In the genomic region with DNA sequence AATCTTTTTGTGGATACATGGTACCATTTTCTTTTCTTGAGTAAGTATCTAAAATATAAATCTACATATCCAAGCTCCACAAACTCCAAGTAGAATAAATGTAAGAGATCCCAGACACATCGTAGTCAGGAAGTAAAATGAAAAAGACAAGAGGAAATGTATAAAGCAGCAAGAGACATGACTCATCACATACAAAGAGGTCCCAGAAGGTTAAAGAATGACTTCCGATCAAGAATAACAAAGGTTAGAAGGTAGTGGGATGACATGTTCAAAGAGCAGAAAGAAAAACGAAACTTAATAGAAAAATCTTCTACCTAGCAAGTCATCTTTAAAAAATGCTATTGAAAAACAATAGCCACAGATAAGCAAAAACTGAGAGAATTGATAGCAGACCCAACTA, we compare ENCODE assay signal across 20 cellular contexts.
"Had no signal": no experiment of that assay in that cellular context is flagged by ENCODE, and none has a peak within 500 bp of the region (broad histone marks: within the 10 kb centered on the region; RNA-seq: fewer than 3 reads in every experiment).

No MANE protein-coding gene starts in this region.

- H3K27ac Mint-ChIP-seq: activated CD8-positive, alpha-beta T cell treated with anti-CD3 and anti-CD28 coated beads for 36 hours; activated naive CD8-positive, alpha-beta T cell treated with anti-CD3 and anti-CD28 coated beads for 36 hours; effector memory CD8-positive, alpha-beta T cell; naive thymus-derived CD4-positive, alpha-beta T cell; stimulated activated memory B cell treated with anti-CD40 and anti-IgM and Interleukin-4, amounts not matched to agents 10 μg/mL and 1 μg/mL and 100 μg/mL, for 72 hours; WTC11 had no signal

- ATAC-seq: activated CD8-positive, alpha-beta T cell treated with anti-CD3 and anti-CD28 coated beads for 36 hours; activated T-cell treated with anti-CD3 and anti-CD28 coated beads, Interleukin-2, amount 50 U/mL, for 4 hours; effector memory CD8-positive, alpha-beta T cell; left lobe of liver; naive thymus-derived CD4-positive, alpha-beta T cell; stimulated activated memory B cell treated with anti-CD40 and anti-IgM and Interleukin-4, amounts not matched to agents 10 μg/mL and 1 μg/mL and 100 μg/mL, for 72 hours; WTC11 had no signal

- H3K36me3 ChIP-seq: right atrium auricular region, thyroid gland, uterus had no signal

- H3K27me3 Mint-ChIP-seq: activated CD8-positive, alpha-beta T cell treated with anti-CD3 and anti-CD28 coated beads for 36 hours; activated naive CD8-positive, alpha-beta T cell treated with anti-CD3 and anti-CD28 coated beads for 36 hours; effector memory CD8-positive, alpha-beta T cell; stimulated activated memory B cell treated with anti-CD40 and anti-IgM and Interleukin-4, amounts not matched to agents 10 μg/mL and 1 μg/mL and 100 μg/mL, for 72 hours had no signal

- DNase-seq: activated CD4-positive, alpha-beta T cell treated with anti-CD3 and anti-CD28 coated beads for 4 hours; activated CD8-positive, alpha-beta T cell treated with anti-CD3 and anti-CD28 coated beads for 36 hours; activated effector memory CD4-positive, alpha-beta T cell treated with anti-CD3 and anti-CD28 coated beads, Interleukin-2, amount 50 U/mL, for 16 hours; activated naive CD8-positive, alpha-beta T cell treated with anti-CD3 and anti-CD28 coated beads for 36 hours; activated T-cell treated with anti-CD3 and anti-CD28 coated beads, Interleukin-2, amount 50 U/mL, for 4 hours; amygdala; effector memory CD8-positive, alpha-beta T cell; head of caudate nucleus; mammary epithelial cell; naive thymus-derived CD4-positive, alpha-beta T cell; posterior cingulate gyrus; stimulated activated CD4-positive, alpha-beta T cell treated with anti-CD3 and anti-CD28 coated beads, Interleukin-2, amount 100 ng/mL, for 48 hours; T-helper 2 cell; thyroid gland; uterus had no signal

- H3K27me3 ChIP-seq: right atrium auricular region, thyroid gland, uterus had no signal

- H3K4me1 ChIP-seq: right atrium auricular region, thyroid gland, uterus had no signal

- H3K9me3 ChIP-seq: thyroid gland, uterus had no signal

- FAIRE-seq: frontal cortex had no signal

- H3K4me3 Mint-ChIP-seq: activated CD8-positive, alpha-beta T cell treated with anti-CD3 and anti-CD28 coated beads for 36 hours; activated naive CD8-positive, alpha-beta T cell treated with anti-CD3 and anti-CD28 coated beads for 36 hours; activated T-cell treated with anti-CD3 and anti-CD28 coated beads, Interleukin-2, amount 50 U/mL, for 4 hours; effector memory CD8-positive, alpha-beta T cell; naive thymus-derived CD4-positive, alpha-beta T cell; stimulated activated memory B cell treated with anti-CD40 and anti-IgM and Interleukin-4, amounts not matched to agents 10 μg/mL and 1 μg/mL and 100 μg/mL, for 72 hours; WTC11 had no signal

- H3K27ac ChIP-seq: right atrium auricular region, thyroid gland, uterus had no signal

- H3K36me3 Mint-ChIP-seq: activated naive CD8-positive, alpha-beta T cell treated with anti-CD3 and anti-CD28 coated beads for 36 hours; naive thymus-derived CD4-positive, alpha-beta T cell; stimulated activated memory B cell treated with anti-CD40 and anti-IgM and Interleukin-4, amounts not matched to agents 10 μg/mL and 1 μg/mL and 100 μg/mL, for 72 hours had no signal

- H3K4me1 Mint-ChIP-seq: activated naive CD8-positive, alpha-beta T cell treated with anti-CD3 and anti-CD28 coated beads for 36 hours; naive thymus-derived CD4-positive, alpha-beta T cell; stimulated activated memory B cell treated with anti-CD40 and anti-IgM and Interleukin-4, amounts not matched to agents 10 μg/mL and 1 μg/mL and 100 μg/mL, for 72 hours had no signal

- H3K4me3 ChIP-seq: right atrium auricular region, thyroid gland, uterus had no signal
